1 cellular context compared by ENCODE assay signal in the genomic region with DNA sequence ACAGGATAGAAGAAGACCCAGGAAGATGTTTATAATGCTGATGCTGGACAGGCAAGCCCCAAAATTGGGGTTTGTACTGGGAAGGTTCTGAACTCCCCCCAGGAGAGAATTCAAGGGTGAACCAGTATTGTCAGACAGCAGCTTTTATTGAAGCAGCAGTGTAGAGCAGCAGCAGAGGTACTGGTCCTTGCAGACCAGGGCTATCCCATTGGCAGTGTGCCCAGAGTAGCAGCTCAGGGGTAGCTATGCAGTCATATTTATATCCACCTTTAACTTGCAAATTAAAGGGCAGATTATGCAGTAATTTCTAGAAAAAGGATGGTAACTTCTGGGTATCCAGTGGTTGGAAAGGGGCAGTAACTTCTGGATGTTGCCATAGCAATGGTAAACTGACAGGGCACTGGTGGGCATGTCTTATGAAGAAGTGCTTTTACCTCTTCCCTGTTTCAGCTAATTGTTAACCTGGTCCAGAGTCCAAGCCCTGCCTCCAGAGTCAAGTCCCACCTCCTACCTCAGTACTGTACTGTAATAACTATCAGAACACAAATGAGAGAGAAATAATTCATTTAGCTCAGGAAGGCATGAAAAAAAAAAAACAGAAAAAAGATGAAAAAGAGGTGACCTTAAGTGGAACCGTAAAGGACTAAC.
TF ChIP-seq lines count a peak whose summit lies in the region.

No MANE protein-coding gene starts in this region.

TF ChIP-seq in WTC11, 78 proteins besides CTCF, POLR2A, EP300 and RAD21 (continued from another document):
- TF ChIP-seq NFE2L1 (CRISPR knock-in tag; IDR thresholded peaks at IDR 0.05): no peak
- TF ChIP-seq, protein P1, sequence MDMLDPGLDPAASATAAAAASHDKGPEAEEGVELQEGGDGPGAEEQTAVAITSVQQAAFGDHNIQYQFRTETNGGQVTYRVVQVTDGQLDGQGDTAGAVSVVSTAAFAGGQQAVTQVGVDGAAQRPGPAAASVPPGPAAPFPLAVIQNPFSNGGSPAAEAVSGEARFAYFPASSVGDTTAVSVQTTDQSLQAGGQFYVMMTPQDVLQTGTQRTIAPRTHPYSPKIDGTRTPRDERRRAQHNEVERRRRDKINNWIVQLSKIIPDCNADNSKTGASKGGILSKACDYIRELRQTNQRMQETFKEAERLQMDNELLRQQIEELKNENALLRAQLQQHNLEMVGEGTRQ (CRISPR knock-in tag; IDR thresholded peaks at IDR 0.05): no peak
- TF ChIP-seq, protein P2, sequence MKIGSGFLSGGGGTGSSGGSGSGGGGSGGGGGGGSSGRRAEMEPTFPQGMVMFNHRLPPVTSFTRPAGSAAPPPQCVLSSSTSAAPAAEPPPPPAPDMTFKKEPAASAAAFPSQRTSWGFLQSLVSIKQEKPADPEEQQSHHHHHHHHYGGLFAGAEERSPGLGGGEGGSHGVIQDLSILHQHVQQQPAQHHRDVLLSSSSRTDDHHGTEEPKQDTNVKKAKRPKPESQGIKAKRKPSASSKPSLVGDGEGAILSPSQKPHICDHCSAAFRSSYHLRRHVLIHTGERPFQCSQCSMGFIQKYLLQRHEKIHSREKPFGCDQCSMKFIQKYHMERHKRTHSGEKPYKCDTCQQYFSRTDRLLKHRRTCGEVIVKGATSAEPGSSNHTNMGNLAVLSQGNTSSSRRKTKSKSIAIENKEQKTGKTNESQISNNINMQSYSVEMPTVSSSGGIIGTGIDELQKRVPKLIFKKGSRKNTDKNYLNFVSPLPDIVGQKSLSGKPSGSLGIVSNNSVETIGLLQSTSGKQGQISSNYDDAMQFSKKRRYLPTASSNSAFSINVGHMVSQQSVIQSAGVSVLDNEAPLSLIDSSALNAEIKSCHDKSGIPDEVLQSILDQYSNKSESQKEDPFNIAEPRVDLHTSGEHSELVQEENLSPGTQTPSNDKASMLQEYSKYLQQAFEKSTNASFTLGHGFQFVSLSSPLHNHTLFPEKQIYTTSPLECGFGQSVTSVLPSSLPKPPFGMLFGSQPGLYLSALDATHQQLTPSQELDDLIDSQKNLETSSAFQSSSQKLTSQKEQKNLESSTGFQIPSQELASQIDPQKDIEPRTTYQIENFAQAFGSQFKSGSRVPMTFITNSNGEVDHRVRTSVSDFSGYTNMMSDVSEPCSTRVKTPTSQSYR (CRISPR knock-in tag; IDR thresholded peaks at IDR 0.05): no peak
- no peak for TF ChIP-seq GRHL2 (CRISPR knock-in tag; IDR thresholded peaks at IDR 0.05; ENCODE audit: insufficient replicate concordance, severe bottlenecking)
- no peak for TF ChIP-seq ATF1 (CRISPR knock-in tag; IDR thresholded peaks at IDR 0.05)
- no peak for TF ChIP-seq GTF2I (CRISPR knock-in tag; conservative IDR thresholded peaks at IDR 0.05)
- no peak for TF ChIP-seq ZNF138 (CRISPR knock-in tag; conservative IDR thresholded peaks at IDR 0.05)
- TF ChIP-seq, protein P3, sequence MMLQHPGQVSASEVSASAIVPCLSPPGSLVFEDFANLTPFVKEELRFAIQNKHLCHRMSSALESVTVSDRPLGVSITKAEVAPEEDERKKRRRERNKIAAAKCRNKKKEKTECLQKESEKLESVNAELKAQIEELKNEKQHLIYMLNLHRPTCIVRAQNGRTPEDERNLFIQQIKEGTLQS (CRISPR knock-in tag; conservative IDR thresholded peaks at IDR 0.05): no peak
- TF ChIP-seq MXD4 (CRISPR knock-in tag; IDR thresholded peaks at IDR 0.05; ENCODE audit: borderline replicate concordance): no peak
- no peak for TF ChIP-seq HMGA2 (CRISPR knock-in tag; IDR thresholded peaks at IDR 0.05)
